ENCODE assay signal across 1 cellular context in genomic region chr17:64687959-64688358, GRCh38.
TF ChIP-seq lines count a peak whose summit lies in the region.

No MANE protein-coding gene starts in this region.

TF ChIP-seq in HepG2, 621 proteins besides CTCF, POLR2A, EP300 and RAD21:
- TF ChIP-seq NRL (CRISPR knock-in tag; IDR thresholded peaks at IDR 0.05; ENCODE audit: borderline replicate concordance) (no peak), SSRP1 (CRISPR knock-in tag; IDR thresholded peaks at IDR 0.05) (no peak), SUZ12 (IDR thresholded peaks at IDR 0.05; ENCODE audit: low read depth, low read length) (no peak), ZBTB49 (CRISPR knock-in tag; IDR thresholded peaks at IDR 0.05; ENCODE audit: borderline replicate concordance) (no peak), ZNF24 (IDR thresholded peaks at IDR 0.05) (no peak), SIN3A (IDR thresholded peaks at IDR 0.05; ENCODE audit: borderline replicate concordance, low read depth, low read length) (no peak), TSC22D2 (CRISPR knock-in tag; IDR thresholded peaks at IDR 0.05; ENCODE audit: borderline replicate concordance) (no peak), IKZF4 (CRISPR knock-in tag; IDR thresholded peaks at IDR 0.05; ENCODE audit: borderline replicate concordance, low read depth, not compliant biosample characterization) (no peak), REXO4 (CRISPR knock-in tag; IDR thresholded peaks at IDR 0.05; ENCODE audit: borderline replicate concordance) (no peak), SRY (CRISPR knock-in tag; IDR thresholded peaks at IDR 0.05) (no peak), NKX3-1 (CRISPR knock-in tag; IDR thresholded peaks at IDR 0.05) (no peak), ZNF12 (CRISPR knock-in tag; IDR thresholded peaks at IDR 0.05) (no peak), CBX1 (IDR thresholded peaks at IDR 0.05; ENCODE audit: low read depth) (no peak), TIGD3 (CRISPR knock-in tag; IDR thresholded peaks at IDR 0.05; ENCODE audit: borderline replicate concordance) (no peak), MYC (CRISPR knock-in tag; IDR thresholded peaks at IDR 0.05; ENCODE audit: borderline replicate concordance) (no peak), MATR3 (CRISPR knock-in tag; IDR thresholded peaks at IDR 0.05) (no peak), KDM4B (CRISPR knock-in tag; IDR thresholded peaks at IDR 0.05) (no peak), DMAP1 (CRISPR knock-in tag; IDR thresholded peaks at IDR 0.05) (no peak), HMG20B (CRISPR knock-in tag; conservative IDR thresholded peaks at IDR 0.05) (no peak), ATF4 (CRISPR knock-in tag; IDR thresholded peaks at IDR 0.05) (no peak)
TF ChIP-seq in HepG2: peak in this region for 0.
